ENCODE assay signal across 16 cellular contexts in genomic region chr12:112087055-112087850, GRCh38. TPM values are rescaled to one million over a fixed set of nuclear protein-coding genes. Genes with fewer than 3 reads are reported as not detected.
DNase-seq lines count a peak whose midpoint lies in the region; ATAC-seq and TF ChIP-seq lines count a peak whose summit lies in the region.
"Had no signal": no experiment of that assay in that cellular context is flagged by ENCODE, and none has a peak within 500 bp of the region (broad histone marks: within the 10 kb centered on the region; RNA-seq: fewer than 3 reads in every experiment).

No MANE protein-coding gene starts in this region.

- TF ChIP-seq RAD21 in IMR-90 (IDR thresholded peaks at IDR 0.05; ENCODE audit: low read length): no peak

- H3K14ac ChIP-seq in IMR-90 (replicated peaks; ENCODE audit: low read depth, low read length): no peak overlapping the region

- no peaks in the 10 kb centered on the region for H3K27me3 Mint-ChIP-seq in T-helper 1 cell treated with Interleukin-12 subunit alpha and Interleukin-12 subunit beta and Interleukin-4 antibody, amounts not matched to agents 30 μg/mL and 1 μg/mL, for 36 hours (ENCODE audit: low read depth)
- no peaks in the 10 kb centered on the region for H3K27me3 Mint-ChIP-seq in chondrocyte (ENCODE audit: low read depth)
- H3K27me3 Mint-ChIP-seq in nephron progenitor cell (ENCODE audit: low read depth, poor library complexity): peaks cover 2% of the 10 kb centered on the region
- H3K27me3 Mint-ChIP-seq: activated naive CD4-positive, alpha-beta T cell treated with anti-CD3 and anti-CD28 coated beads, Interleukin-2, amount 10 ng/mL, durations not matched to agents 7 days and 5 days; central memory CD8-positive, alpha-beta T cell had no signal

- no peak overlapping the region for H3K56ac ChIP-seq in IMR-90 (ENCODE audit: extremely low read depth, insufficient read depth, low read length)

- H4K8ac ChIP-seq in IMR-90 (ENCODE audit: low read depth in 2 of 2, low read length in 2 of 2): no peak overlapping the region

- no peak overlapping the region for H2BK15ac ChIP-seq in IMR-90 (ENCODE audit: low read depth, low read length)

- H2BK5ac ChIP-seq in IMR-90 (ENCODE audit: low read depth, low read length, poor library complexity, severe bottlenecking): no peak overlapping the region

- TF ChIP-seq POLR2A in IMR-90 (IDR thresholded peaks at IDR 0.05; ENCODE audit: low read depth, low read length): no peak

- BruUV-seq in IMR-90 (replicated peaks; lab: Mats Ljungman, UMichigan): no TSS peak

- in situ Hi-C loops in IMR-90 (cut with MboI; ENCODE audit: low sequenced_read_pairs): no loop called here

- peaks cover 27 to 49% of the 10 kb centered on the region in 2 experiments for H3K79me1 ChIP-seq in IMR-90 (ENCODE audit: low read depth in 1 of 2, low read length in 2 of 2)

- H3K4me3 ChIP-seq in IMR-90 (ENCODE audit: insufficient read depth, low read depth, low read length): no peak overlapping the region
- H3K4me3 ChIP-seq: esophagus muscularis mucosa had no signal

- H3K9me3 ChIP-seq in IMR-90 (ENCODE audit: control insufficient read depth, insufficient read depth, low read length): no peaks in the 10 kb centered on the region
- H3K9me3 ChIP-seq: esophagus muscularis mucosa, neutrophil had no signal

- no peak overlapping the region for H3K23ac ChIP-seq in IMR-90 (ENCODE audit: low read depth, low read length)

- H3K4ac ChIP-seq in IMR-90 (ENCODE audit: low read depth, low read length): no peak overlapping the region

- H3K9me1 ChIP-seq in IMR-90 (ENCODE audit: insufficient read depth, low read length): peaks cover 4% of the 10 kb centered on the region; the same call in 1 of the 2 replicates

- peak; percentile 33 for ATAC-seq in IMR-90 (ENCODE audit: low read depth)
- ATAC-seq: left ventricle myocardium superior had no signal

- no peak overlapping the region for H3K27ac ChIP-seq in IMR-90 (ENCODE audit: insufficient read depth, low read length)
- H3K27ac ChIP-seq: esophagus muscularis mucosa, neutrophil had no signal

- peaks cover 27% of the 10 kb centered on the region for H3K36me3 ChIP-seq in IMR-90 (ENCODE audit: control insufficient read depth, insufficient read depth, low read length)

- dilution Hi-C loops in IMR-90 (cut with HindIII; ENCODE audit: low sequenced_read_pairs, unreplicated experiment): no loop called here

- no peak overlapping the region for H2BK120ac ChIP-seq in IMR-90 (ENCODE audit: low read depth, low read length)

- CTCF ChIA-PET in IMR-90 (lab: Yijun Ruan, JAX): interaction anchor here (0.6 to 0.9 kb wide), 2 partner anchors 9 to 15 kb away, joined by 3 to 4 read pairs; no protein-coding TSS in a partner anchor

- peak overlapping the region; percentile 28 for H3K27ac Mint-ChIP-seq in T-helper 1 cell treated with Interleukin-12 subunit alpha and Interleukin-12 subunit beta and Interleukin-4 antibody, amounts not matched to agents 30 μg/mL and 1 μg/mL, for 36 hours
- H3K27ac Mint-ChIP-seq in chondrocyte (ENCODE audit: unreplicated experiment) (no peak overlapping the region), nephron progenitor cell (peak overlapping the region; percentile 70)
- H3K27ac Mint-ChIP-seq: activated naive CD4-positive, alpha-beta T cell treated with anti-CD3 and anti-CD28 coated beads, Interleukin-2, amount 10 ng/mL, durations not matched to agents 7 days and 5 days had no signal

- no peak overlapping the region for H2AK9ac ChIP-seq in IMR-90 (replicated peaks; ENCODE audit: low read depth, low read length, poor library complexity)

- H3K36me3 Mint-ChIP-seq in T-helper 1 cell treated with Interleukin-12 subunit alpha and Interleukin-12 subunit beta and Interleukin-4 antibody, amounts not matched to agents 30 μg/mL and 1 μg/mL, for 36 hours (ENCODE audit: low read depth): peaks cover 35% of the 10 kb centered on the region
- H3K36me3 Mint-ChIP-seq in chondrocyte (ENCODE audit: low read depth) (peaks cover 14% of the 10 kb centered on the region), nephron progenitor cell (ENCODE audit: low read depth) (peaks cover 64% of the 10 kb centered on the region)

- intact Hi-C loops in IMR-90 (cut with micrococcal nuclease): no loop called here

- H4K20me1 ChIP-seq in IMR-90 (ENCODE audit: insufficient read depth, low read length): peaks cover 20% of the 10 kb centered on the region

- H3K18ac ChIP-seq in IMR-90 (ENCODE audit: low read depth, low read length): no peak overlapping the region

- peaks cover 5% of the 10 kb centered on the region; the same call in 1 of the 2 replicates for H3K4me1 ChIP-seq in IMR-90 (ENCODE audit: control insufficient read depth, insufficient read depth, low read length)
- H3K4me1 ChIP-seq: esophagus muscularis mucosa had no signal

- no peak overlapping the region for H3K9ac ChIP-seq in IMR-90 (ENCODE audit: low read depth, low read length)

- TF ChIP-seq CTCF in IMR-90 (conservative IDR thresholded peaks at IDR 0.05; ENCODE audit: low read depth, low read length): peak; percentile 31
- TF ChIP-seq CTCF in chondrocyte (IDR thresholded peaks at IDR 0.05): peak; percentile 64
- peak; percentile 31 for TF ChIP-seq CTCF in nephron progenitor cell (IDR thresholded peaks at IDR 0.05)

- POLR2A ChIA-PET in IMR-90 (lab: Charles Lee; ENCODE audit: unreplicated experiment): no interaction called here

- DNase-seq in T-helper 1 cell: no peak
- no peak for DNase-seq in IMR-90
- no peak for DNase-seq in chondrocyte (ENCODE audit: low spot score)
- no peak for DNase-seq in nephron progenitor cell
- DNase-seq in nucleus accumbens (lab: John Stamatoyannopoulos, UW): no peak
- DNase-seq in C1 segment of cervical spinal cord (lab: John Stamatoyannopoulos, UW): no peak
- DNase-seq in stimulated activated naive CD4-positive, alpha-beta T cell (lab: John Stamatoyannopoulos, UW): no peak
- DNase-seq: activated naive CD4-positive, alpha-beta T cell treated with anti-CD3 and anti-CD28 coated beads, Interleukin-2, amount 10 ng/mL, durations not matched to agents 7 days and 5 days; left ventricle myocardium superior; NCI-H146; NCI-H69; T1000 had no signal

- H3K4me1 Mint-ChIP-seq in T-helper 1 cell treated with Interleukin-12 subunit alpha and Interleukin-12 subunit beta and Interleukin-4 antibody, amounts not matched to agents 30 μg/mL and 1 μg/mL, for 36 hours (ENCODE audit: low read depth): peaks cover 21% of the 10 kb centered on the region
- peaks cover 7% of the 10 kb centered on the region for H3K4me1 Mint-ChIP-seq in chondrocyte (ENCODE audit: low read depth)
- H3K4me1 Mint-ChIP-seq in nephron progenitor cell: peaks cover 12% of the 10 kb centered on the region

- H3K4me3 Mint-ChIP-seq in T-helper 1 cell treated with Interleukin-12 subunit alpha and Interleukin-12 subunit beta and Interleukin-4 antibody, amounts not matched to agents 30 μg/mL and 1 μg/mL, for 36 hours: no peak overlapping the region
- H3K4me3 Mint-ChIP-seq in chondrocyte (ENCODE audit: unreplicated experiment) (no peak overlapping the region), nephron progenitor cell (no peak overlapping the region)
- H3K4me3 Mint-ChIP-seq: activated naive CD4-positive, alpha-beta T cell treated with anti-CD3 and anti-CD28 coated beads, Interleukin-2, amount 10 ng/mL, durations not matched to agents 7 days and 5 days; central memory CD8-positive, alpha-beta T cell had no signal

- no peak overlapping the region for H3K4me2 ChIP-seq in IMR-90 (ENCODE audit: low read depth, low read length)

- H3K27me3 ChIP-seq in IMR-90 (ENCODE audit: control insufficient read depth, insufficient read depth, low read length): no peaks in the 10 kb centered on the region
- H3K27me3 ChIP-seq: esophagus muscularis mucosa, neutrophil had no signal

- H4K5ac ChIP-seq in IMR-90 (ENCODE audit: low read depth, low read length): no peak overlapping the region

- H3K9me3 Mint-ChIP-seq in T-helper 1 cell treated with Interleukin-12 subunit alpha and Interleukin-12 subunit beta and Interleukin-4 antibody, amounts not matched to agents 30 μg/mL and 1 μg/mL, for 36 hours: no peaks in the 10 kb centered on the region
- no peaks in the 10 kb centered on the region for H3K9me3 Mint-ChIP-seq in chondrocyte (ENCODE audit: low read depth)
- H3K9me3 Mint-ChIP-seq in nephron progenitor cell: no peaks in the 10 kb centered on the region
- H3K9me3 Mint-ChIP-seq: activated naive CD4-positive, alpha-beta T cell treated with anti-CD3 and anti-CD28 coated beads, Interleukin-2, amount 10 ng/mL, durations not matched to agents 7 days and 5 days; central memory CD8-positive, alpha-beta T cell had no signal

- no peak overlapping the region for H2BK20ac ChIP-seq in IMR-90 (ENCODE audit: low read depth, low read length)

- H2AFZ ChIP-seq in IMR-90 (replicated peaks; ENCODE audit: low read length, poor library complexity): no peak overlapping the region

- H2AK5ac ChIP-seq in IMR-90 (ENCODE audit: low read depth, low read length): no peak overlapping the region

- WGBS in IMR-90 (ENCODE audit: extremely low coverage in 2 of 2, insufficient read length in 1 of 2), 2 experiments: no CpG with 5 or more reads among the region's 2 CpGs

- H4K91ac ChIP-seq in IMR-90 (ENCODE audit: insufficient read depth, low read depth, low read length): no peak overlapping the region

TF ChIP-seq in IMR-90, 13 proteins besides CTCF, POLR2A, EP300 and RAD21:
- TF ChIP-seq, protein P1, sequence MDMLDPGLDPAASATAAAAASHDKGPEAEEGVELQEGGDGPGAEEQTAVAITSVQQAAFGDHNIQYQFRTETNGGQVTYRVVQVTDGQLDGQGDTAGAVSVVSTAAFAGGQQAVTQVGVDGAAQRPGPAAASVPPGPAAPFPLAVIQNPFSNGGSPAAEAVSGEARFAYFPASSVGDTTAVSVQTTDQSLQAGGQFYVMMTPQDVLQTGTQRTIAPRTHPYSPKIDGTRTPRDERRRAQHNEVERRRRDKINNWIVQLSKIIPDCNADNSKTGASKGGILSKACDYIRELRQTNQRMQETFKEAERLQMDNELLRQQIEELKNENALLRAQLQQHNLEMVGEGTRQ (IDR thresholded peaks at IDR 0.05; ENCODE audit: low read depth, low read length): no peak
- TF ChIP-seq SMC3 (IDR thresholded peaks at IDR 0.05; ENCODE audit: low read depth, low read length): peak; percentile 27; the same call in 1 of the 2 replicates

RNA-seq across cellular contexts. Expression of gene NAA25, which starts 21.3 kb away (rescaled TPM):
- total RNA-seq in IMR-90 (2012; rRNA removed): 25.5 and 28.3 TPM in 2 replicates
- 7.3 and 10.3 TPM in 2 replicates for polyA plus RNA-seq in IMR-90 (2012; rRNA removed)
- polyA plus RNA-seq in IMR-90 (2012; cell fraction: cytosol; rRNA removed): 0.95 and 1.2 TPM in 2 replicates
- 3.6 and 17.7 TPM in 2 replicates for polyA plus RNA-seq in IMR-90 (2012; cell fraction: nucleus; rRNA removed; ENCODE audit: low replicate concordance)
- 12.3 to 22.0 TPM (median 14.1 TPM) in 3 replicates for total RNA-seq in chondrocyte

RNA-seq across cellular contexts. Expression of gene TRAFD1, which starts 38.1 kb away (rescaled TPM):
- total RNA-seq in IMR-90 (2012; rRNA removed) (69.7 and 70.4 TPM in 2 replicates), chondrocyte (27.5 to 34.0 TPM (median 29.7 TPM) in 3 replicates)
- 34.7 and 41.3 TPM in 2 replicates for polyA plus RNA-seq in IMR-90 (2012; rRNA removed)
- polyA plus RNA-seq in IMR-90 (2012; cell fraction: cytosol; rRNA removed): 20.0 and 24.0 TPM in 2 replicates
- 16.7 and 36.6 TPM in 2 replicates for polyA plus RNA-seq in IMR-90 (2012; cell fraction: nucleus; rRNA removed; ENCODE audit: low replicate concordance)
